ENCODE assay signal across 24 cellular contexts in the genomic region with DNA sequence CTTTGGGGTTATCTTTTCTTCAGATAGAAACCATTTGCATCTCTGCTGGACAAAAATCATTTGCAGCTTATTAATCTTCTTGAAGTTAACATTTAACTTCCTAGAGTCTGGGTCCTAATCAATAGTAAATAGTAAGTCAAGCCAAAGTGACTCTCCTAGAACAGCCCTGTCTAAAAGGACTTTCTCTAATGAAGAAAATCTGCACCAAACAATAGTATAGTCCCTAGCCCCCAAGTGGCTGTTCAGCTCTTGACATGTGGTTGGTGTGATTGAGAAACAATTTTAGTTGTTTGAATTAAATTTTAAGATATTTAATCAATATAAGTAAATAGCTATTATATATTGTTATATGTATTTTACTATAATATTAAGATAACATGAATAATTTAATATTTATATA.
DNase-seq lines count a peak whose midpoint lies in the region; ATAC-seq, FAIRE-seq and TF ChIP-seq lines count a peak whose summit lies in the region.
"Had no signal": no experiment of that assay in that cellular context is flagged by ENCODE, and none has a peak within 500 bp of the region (broad histone marks: within the 10 kb centered on the region; RNA-seq: fewer than 3 reads in every experiment).

No MANE protein-coding gene starts in this region.

- TF ChIP-seq CTCF in H9 (conservative IDR thresholded peaks at IDR 0.05) (peak; percentile 36; the same call in 1 of the 3 replicates), foreskin keratinocyte (conservative IDR thresholded peaks at IDR 0.05) (peak; percentile 14)

- no peaks in the 10 kb centered on the region for H3K9me3 Mint-ChIP-seq in H9
- H3K9me3 Mint-ChIP-seq: CD8-positive, alpha-beta T cell had no signal

- H3K9ac ChIP-seq in H9 (ENCODE audit: extremely low read depth, insufficient read length, low read length): no peak overlapping the region
- H3K9ac ChIP-seq: BLaER1 treated with 17β-estradiol and CSF1 and Interleukin-3, amounts not matched to agents 10 nM and 100 nM had no signal

- H3K56ac ChIP-seq in H9 (ENCODE audit: insufficient read length, low read depth, low read length): no peak overlapping the region

- DNase-seq in H9 (no peak), foreskin keratinocyte (no peak), DMS 273 (lab: John Stamatoyannopoulos, UW; ENCODE audit: unreplicated experiment) (no peak), HuH-7.5 (ENCODE audit: low spot score) (no peak), amniotic stem cell (lab: John Stamatoyannopoulos, UW) (no peak), NCI-H774 (lab: John Stamatoyannopoulos, UW) (no peak)
- DNase-seq: 8988T; CD8-positive, alpha-beta T cell; DMS79; GOT3; KG1; NCI-H1048; NCI-H1436 treated with DMSO at 0.1 percent for 48 hours; NCI-H2029 treated with DMSO at 0.1 percent for 48 hours; NCI-H2171 treated with DMSO at 0.1 percent for 48 hours; NCI-H446; NCI-H526 treated with DMSO at 0.1 percent for 48 hours; NK-92 treated with Interleukin-12 subunit alpha and Interleukin-12 subunit beta, amount 100 ng/mL, for 24 hours; Peyer's patch; SW 1271 had no signal

- no peak overlapping the region for H4K8ac ChIP-seq in H9 (replicated peaks; ENCODE audit: insufficient read length, low read depth, low read length)

- H2AFZ ChIP-seq in H9 (ENCODE audit: low read length): no peak overlapping the region

- H3K79me2 ChIP-seq in H9 (ENCODE audit: insufficient read depth, low read length): no peaks in the 10 kb centered on the region

- H4K5ac ChIP-seq in H9 (ENCODE audit: insufficient read length, low read depth, low read length): no peak overlapping the region

- H3K4me1 ChIP-seq in H9 (ENCODE audit: insufficient read depth, low read length): no peaks in the 10 kb centered on the region
- H3K4me1 ChIP-seq in foreskin keratinocyte: no peaks in the 10 kb centered on the region
- H3K4me1 ChIP-seq: Peyer's patch had no signal

- H3K18ac ChIP-seq in H9 (ENCODE audit: insufficient read length, low read depth, low read length): no peak overlapping the region

- peaks cover 9 to 12% of the 10 kb centered on the region in 2 experiments for H3K4me1 Mint-ChIP-seq in H9

- H2BK120ac ChIP-seq in H9 (ENCODE audit: low read depth, low read length, poor library complexity, severe bottlenecking): no peak overlapping the region

- no peak overlapping the region for H2BK12ac ChIP-seq in H9 (ENCODE audit: insufficient read length, low read depth, low read length)

- H3K27me3 Mint-ChIP-seq in H9 (ENCODE audit: low read depth): peaks cover 49% of the 10 kb centered on the region

- FAIRE-seq in A204.1 (lab: Jason Lieb, UNC) (peak; percentile 61), TTC549 (lab: Jason Lieb, UNC) (peak; percentile 43)

- H2BK15ac ChIP-seq in H9 (ENCODE audit: low read depth, low read length): no peak overlapping the region

- H3K36me3 Mint-ChIP-seq in H9 (ENCODE audit: insufficient read depth in 1 of 3, low read depth in 3 of 3): no peaks in the 10 kb centered on the region
- H3K36me3 Mint-ChIP-seq: CD8-positive, alpha-beta T cell had no signal

- H3K4ac ChIP-seq in H9 (ENCODE audit: low read depth, low read length): no peak overlapping the region

- H3K23ac ChIP-seq in H9 (ENCODE audit: insufficient read length, low read depth, low read length): no peak overlapping the region

- H3K27me3 ChIP-seq in H9 (ENCODE audit: insufficient read depth, low read length): no peaks in the 10 kb centered on the region; the same call in 1 of the 2 replicates
- peaks cover 42% of the 10 kb centered on the region for H3K27me3 ChIP-seq in foreskin keratinocyte
- H3K27me3 ChIP-seq: BLaER1 treated with 17β-estradiol and CSF1 and Interleukin-3, amounts not matched to agents 10 nM and 100 nM; Peyer's patch had no signal

- no peak for ATAC-seq in foreskin keratinocyte
- ATAC-seq: CD8-positive, alpha-beta T cell; Right ventricle myocardium inferior had no signal

- no peak overlapping the region for H3K4me3 Mint-ChIP-seq in H9
- H3K4me3 Mint-ChIP-seq: CD8-positive, alpha-beta T cell had no signal

- no peak overlapping the region for H3K14ac ChIP-seq in H9 (ENCODE audit: insufficient read depth, low read length)

- H3K27ac ChIP-seq in H9 (ENCODE audit: insufficient read length, low read depth, low read length) (no peak overlapping the region), foreskin keratinocyte (no peak overlapping the region)
- H3K27ac ChIP-seq: BLaER1 treated with 17β-estradiol and CSF1 and Interleukin-3, amounts not matched to agents 10 nM and 100 nM; Peyer's patch had no signal

- no peaks in the 10 kb centered on the region for H3K79me1 ChIP-seq in H9 (ENCODE audit: insufficient read depth, low read depth, low read length, poor library complexity, severe bottlenecking)

- H3K4me2 ChIP-seq in H9 (ENCODE audit: insufficient read depth, insufficient read length, low read length): no peak overlapping the region
- H3K4me2 ChIP-seq: BLaER1 treated with 17β-estradiol and CSF1 and Interleukin-3, amounts not matched to agents 10 nM and 100 nM had no signal

- H3K9me3 ChIP-seq in H9 (ENCODE audit: control insufficient read depth, low read depth, low read length): no peaks in the 10 kb centered on the region
- H3K9me3 ChIP-seq: BLaER1 treated with 17β-estradiol and CSF1 and Interleukin-3, amounts not matched to agents 10 nM and 100 nM; Peyer's patch had no signal

- no peak overlapping the region for H3K27ac Mint-ChIP-seq in H9
- H3K27ac Mint-ChIP-seq: CD8-positive, alpha-beta T cell had no signal

- no peak overlapping the region for H2BK20ac ChIP-seq in H9 (ENCODE audit: low read depth, low read length, poor library complexity, severe bottlenecking)

- no peak overlapping the region for H2AK5ac ChIP-seq in H9 (ENCODE audit: insufficient read length, low read length)

- no peak overlapping the region for H4K91ac ChIP-seq in H9 (ENCODE audit: insufficient read length, low read depth, low read length)

- H3K23me2 ChIP-seq in H9 (ENCODE audit: insufficient read length, low read depth, low read length, poor library complexity, severe bottlenecking): peaks cover 3% of the 10 kb centered on the region

- no peak overlapping the region for H2BK5ac ChIP-seq in H9 (ENCODE audit: insufficient read length, low read length)

- H3T11ph ChIP-seq in H9 (ENCODE audit: low read length): no peak overlapping the region

- H4K20me1 ChIP-seq in H9 (ENCODE audit: control insufficient read depth, insufficient read depth, insufficient read length): no peaks in the 10 kb centered on the region
- H4K20me1 ChIP-seq: BLaER1 treated with 17β-estradiol and CSF1 and Interleukin-3, amounts not matched to agents 10 nM and 100 nM had no signal
